ENCODE assay signal across 9 cellular contexts in the genomic region with DNA sequence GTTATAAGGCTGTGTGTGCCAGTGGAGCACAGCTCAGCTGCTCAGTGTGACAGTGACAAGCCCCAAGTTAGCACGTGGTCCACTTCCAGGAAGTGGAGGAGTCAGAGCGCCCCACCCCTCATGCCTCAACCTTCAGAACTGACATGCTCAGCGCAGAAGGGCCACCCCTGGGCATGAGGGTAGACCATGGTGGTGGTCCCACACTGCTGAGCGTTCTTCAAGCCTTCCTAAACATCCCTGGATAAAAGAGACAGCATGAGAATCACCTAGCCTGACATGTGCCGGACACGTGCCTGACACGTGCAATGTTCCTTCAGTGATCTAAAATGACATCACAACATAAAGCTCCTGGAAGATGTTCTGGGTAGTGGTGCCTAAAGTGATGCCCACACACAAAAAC. TPM values are rescaled to one million over a fixed set of nuclear protein-coding genes. Genes with fewer than 3 reads are reported as not detected.
DNase-seq lines count a peak whose midpoint lies in the region; ATAC-seq lines count a peak whose summit lies in the region.
"Had no signal": no experiment of that assay in that cellular context is flagged by ENCODE, and none has a peak within 500 bp of the region (broad histone marks: within the 10 kb centered on the region; RNA-seq: fewer than 3 reads in every experiment).

No MANE protein-coding gene starts in this region.

- H3K9me3 ChIP-seq in BLaER1 treated with 17β-estradiol and CSF1 and Interleukin-3, amounts not matched to agents 10 nM and 100 nM (replicated peaks in 1 of 11) = no peaks in the 10 kb centered on the region
- no peaks in the 10 kb centered on the region for H3K9me3 ChIP-seq in mesenchymal stem cell (ENCODE audit: control insufficient read depth, low read length)

- H3K36me3 ChIP-seq in BLaER1 treated with 17β-estradiol and CSF1 and Interleukin-3, amounts not matched to agents 10 nM and 100 nM = no peaks in the 10 kb centered on the region
- peaks cover 0 to 5% of the 10 kb centered on the region in 2 experiments for H3K36me3 ChIP-seq in mesenchymal stem cell (ENCODE audit: control insufficient read depth in 1 of 2, insufficient read depth in 2 of 2, low read depth in 1 of 2, low read length in 2 of 2)

- 73% methylated on average over 6 of the region's 7 CpGs for WGBS in mesenchymal stem cell

- no peak overlapping the region for H4K91ac ChIP-seq in mesenchymal stem cell (ENCODE audit: low read length)

- H2AFZ ChIP-seq in mesenchymal stem cell (ENCODE audit: low read depth, low read length) = no peak overlapping the region

- intact Hi-C loops in posterior vena cava (cut with DNase I) = no loop called here

- 0 out of 22 replicates have a peak, but pooled peaks cover 0 to 7% (median 0%) of the 10 kb centered on the region in 11 experiments for H3K27me3 ChIP-seq in BLaER1 treated with 17β-estradiol and CSF1 and Interleukin-3, amounts not matched to agents 10 nM and 100 nM
- H3K27me3 ChIP-seq in mesenchymal stem cell (ENCODE audit: control insufficient read depth in 1 of 2, insufficient read depth in 1 of 2, low read length in 2 of 2) = peaks cover 0 to 3% of the 10 kb centered on the region in 2 experiments

- H2BK12ac ChIP-seq in mesenchymal stem cell (ENCODE audit: low read length in 2 of 2) = no peak overlapping the region

- no peak overlapping the region for H3K4ac ChIP-seq in mesenchymal stem cell (ENCODE audit: low read depth in 1 of 2, low read length in 2 of 2)

- peaks cover 32 to 90% (median 67%) of the 10 kb centered on the region in 10 experiments for H3K4me1 ChIP-seq in BLaER1 treated with 17β-estradiol and CSF1 and Interleukin-3, amounts not matched to agents 10 nM and 100 nM
- H3K4me1 ChIP-seq in mesenchymal stem cell (ENCODE audit: control insufficient read depth, insufficient read depth, low read depth, low read length) = peaks cover 20% of the 10 kb centered on the region

- ATAC-seq in GM19467 (IDR thresholded peaks at IDR 0.05; ENCODE audit: unreplicated experiment) (no peak), HG03025 (IDR thresholded peaks at IDR 0.05; ENCODE audit: low FRiP score, unreplicated experiment) (no peak)

- H3K14ac ChIP-seq in mesenchymal stem cell (ENCODE audit: low read length in 2 of 2) = no peak overlapping the region

- no peak overlapping the region for H2AK5ac ChIP-seq in mesenchymal stem cell (ENCODE audit: low read length, severe bottlenecking)

- no peak overlapping the region for H2BK5ac ChIP-seq in mesenchymal stem cell (ENCODE audit: low read depth, low read length, poor library complexity, severe bottlenecking)

- peak overlapping the region; percentile 32 to 99 (median 71); a peak in 21 of 22 replicates for H3K4me2 ChIP-seq in BLaER1 treated with 17β-estradiol and CSF1 and Interleukin-3, amounts not matched to agents 10 nM and 100 nM
- H3K4me2 ChIP-seq in mesenchymal stem cell (ENCODE audit: low read length, poor library complexity, severe bottlenecking) = no peak overlapping the region

- H3K23ac ChIP-seq in mesenchymal stem cell (ENCODE audit: low read length in 2 of 2) = no peak overlapping the region

- no peak overlapping the region for H3K4me3 ChIP-seq in BLaER1 treated with 17β-estradiol and CSF1 and Interleukin-3, amounts not matched to agents 10 nM and 100 nM
- no peak overlapping the region for H3K4me3 ChIP-seq in mesenchymal stem cell (ENCODE audit: insufficient read depth in 1 of 2, low read depth in 1 of 2, low read length in 2 of 2)

- peaks cover 21% of the 10 kb centered on the region for H3K79me1 ChIP-seq in mesenchymal stem cell (replicated peaks; ENCODE audit: low read length, poor library complexity, severe bottlenecking)

- H2BK120ac ChIP-seq in mesenchymal stem cell (ENCODE audit: low read depth, low read length) = no peak overlapping the region

- H2BK15ac ChIP-seq in mesenchymal stem cell (ENCODE audit: low read depth, poor library complexity, severe bottlenecking) = no peak overlapping the region

- peaks cover 0 to 46% (median 3%) of the 10 kb centered on the region in 11 experiments; a peak in 8 of 22 replicates for H4K20me1 ChIP-seq in BLaER1 treated with 17β-estradiol and CSF1 and Interleukin-3, amounts not matched to agents 10 nM and 100 nM

- H3K9ac ChIP-seq in BLaER1 treated with 17β-estradiol and CSF1 and Interleukin-3, amounts not matched to agents 10 nM and 100 nM = no peak overlapping the region
- no peak overlapping the region for H3K9ac ChIP-seq in mesenchymal stem cell (ENCODE audit: low read length)

- peak; percentile 52 for DNase-seq in activated CD4-positive, CD25-positive, alpha-beta regulatory T cell treated with anti-CD3 and anti-CD28 coated beads, Interleukin-2, amount 50 U/mL, for 72 hours
- DNase-seq in activated effector memory CD4-positive, alpha-beta T cell treated with Interleukin-2 at 50 U/mL for 16 hours = peak; percentile 55
- DNase-seq in posterior vena cava (ENCODE audit: low spot score) = peak; percentile 67
- DNase-seq in mesenchymal stem cell = no peak
- DNase-seq in putamen (ENCODE audit: low spot score) = no peak
- DNase-seq: NCI-H510A treated with DMSO at 0.1 percent for 48 hours had no signal

- no peak overlapping the region for H4K8ac ChIP-seq in mesenchymal stem cell (ENCODE audit: low read length)

- H3K18ac ChIP-seq in mesenchymal stem cell (ENCODE audit: low read depth in 1 of 2, low read length in 2 of 2) = no peak overlapping the region

- H3K27ac ChIP-seq in BLaER1 treated with 17β-estradiol and CSF1 and Interleukin-3, amounts not matched to agents 10 nM and 100 nM = no peak overlapping the region
- no peak overlapping the region for H3K27ac ChIP-seq in mesenchymal stem cell (ENCODE audit: low read length, poor library complexity, severe bottlenecking)

RNA-seq across cellular contexts. Expression of a gene that starts 16.8 kb away (rescaled TPM):
- 10 to 100 TPM; 18.7 to 21.5 TPM for total RNA-seq in posterior vena cava
- 0.04 TPM for polyA plus RNA-seq in mesenchymal stem cell (2013, experiment 1 of 2)
- 0.03 TPM for polyA plus RNA-seq in mesenchymal stem cell (2013, experiment 2 of 2)

Comparison
In these comparisons a context has a peak if more than half of its experiments do, and no peak if none do; other contexts are left out.
1. DNase-seq: peak in activated CD4-positive, CD25-positive, alpha-beta regulatory T cell treated with anti-CD3 and anti-CD28 coated beads, Interleukin-2, amount 50 U/mL, for 72 hours (single experiment), activated effector memory CD4-positive, alpha-beta T cell treated with Interleukin-2 at 50 U/mL for 16 hours (single experiment) and posterior vena cava (single experiment); none in mesenchymal stem cell (single experiment) and putamen (single experiment).